19 cellular contexts compared by ENCODE assay signal in the genomic region with DNA sequence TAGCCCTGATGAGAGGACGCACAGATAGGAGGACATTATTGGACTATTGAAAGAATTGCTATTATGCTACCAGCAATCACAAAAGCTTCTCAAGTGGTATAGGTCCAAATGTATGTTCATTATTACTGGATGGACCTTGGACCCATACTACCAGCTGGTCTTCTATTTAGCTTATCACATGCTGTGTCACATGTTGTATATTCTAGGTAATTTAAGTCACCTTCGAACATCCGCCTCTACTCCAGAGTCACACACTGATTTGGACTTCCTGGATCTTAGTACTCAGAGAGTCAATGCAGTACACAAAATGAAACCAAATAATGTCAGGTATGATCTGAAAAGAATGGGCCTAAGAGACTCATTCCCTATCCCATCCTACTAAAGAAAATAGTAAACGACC.
"Had no signal": no experiment of that assay in that cellular context is flagged by ENCODE, and none has a peak within 500 bp of the region (broad histone marks: within the 10 kb centered on the region; RNA-seq: fewer than 3 reads in every experiment).

No MANE protein-coding gene starts in this region.

- DNase-seq: dorsolateral prefrontal cortex; effector CD4-positive, alpha-beta T cell; effector memory CD4-positive, alpha-beta T cell; foreskin keratinocyte; heart left ventricle; hypothalamus; immature natural killer cell; islet precursor cell; kidney; kidney glomerular epithelial cell; left lung; left ventricle myocardium superior; lower lobe of right lung; midbrain; naive B cell had no signal

- H3K4me3 ChIP-seq: coronary artery, dorsolateral prefrontal cortex, esophagus muscularis mucosa, gastroesophageal sphincter, heart left ventricle, hepatocyte, left lung, lower lobe of right lung had no signal

- ATAC-seq: foreskin keratinocyte, gastroesophageal sphincter, heart left ventricle, left lung, left ventricle myocardium superior, lower lobe of right lung had no signal

- H3K4me1 ChIP-seq: esophagus muscularis mucosa, foreskin keratinocyte, gastroesophageal sphincter, heart left ventricle, left lung, lower lobe of right lung had no signal

- H3K36me3 ChIP-seq: esophagus muscularis mucosa, gastroesophageal sphincter, heart left ventricle, left lung, lower lobe of right lung had no signal

- H3K9me3 ChIP-seq: esophagus muscularis mucosa, gastroesophageal sphincter, heart left ventricle, left lung, lower lobe of right lung had no signal
